In the genomic region with DNA sequence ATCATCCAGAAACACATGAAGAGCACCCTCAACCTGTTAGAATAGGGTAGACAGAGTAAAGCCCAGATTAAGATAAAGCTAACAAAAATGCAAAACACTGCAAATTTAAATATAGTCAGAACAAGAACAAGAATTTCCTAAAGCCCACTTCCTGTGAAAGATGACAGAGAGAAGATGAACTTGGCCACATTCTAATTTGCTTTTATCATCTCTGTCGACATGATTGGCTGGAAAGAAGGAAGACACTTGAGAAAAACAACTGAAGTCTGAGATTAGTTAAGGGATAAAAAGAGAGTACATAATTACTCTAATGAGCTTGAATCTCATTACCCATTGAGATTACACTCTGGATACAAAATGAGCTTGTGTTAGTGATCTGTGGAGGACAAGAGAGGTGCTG, we compare ENCODE assay signal across 18 cellular contexts.
"Had no signal": no experiment of that assay in that cellular context is flagged by ENCODE, and none has a peak within 500 bp of the region (broad histone marks: within the 10 kb centered on the region; RNA-seq: fewer than 3 reads in every experiment).

No MANE protein-coding gene starts in this region.

- H3K4me1 ChIP-seq: gastroesophageal sphincter, heart left ventricle, spleen, upper lobe of right lung had no signal

- H3K36me3 Mint-ChIP-seq: WTC11 had no signal

- ATAC-seq: esophagus mucosa, gastroesophageal sphincter, heart left ventricle, left lobe of liver, upper lobe of right lung, WTC11 had no signal

- H3K36me3 ChIP-seq: gastroesophageal sphincter, heart left ventricle, spleen, upper lobe of right lung had no signal

- H3K27ac ChIP-seq: gastroesophageal sphincter, heart left ventricle, spleen, upper lobe of right lung had no signal

- H3K9me3 Mint-ChIP-seq: WTC11 had no signal

- H3K4me3 ChIP-seq: gastroesophageal sphincter, heart left ventricle, lung, spleen, upper lobe of right lung had no signal

- H3K4me1 Mint-ChIP-seq: WTC11 had no signal

- H3K27me3 ChIP-seq: gastroesophageal sphincter, heart left ventricle, spleen, upper lobe of right lung had no signal

- H3K4me3 Mint-ChIP-seq: activated CD4-positive, alpha-beta T cell treated with anti-CD3 and anti-CD28 coated beads, Interleukin-2, amount 10 ng/mL, durations not matched to agents 24 days and 14 days; WTC11 had no signal

- DNase-seq: activated CD4-positive, alpha-beta T cell treated with anti-CD3 and anti-CD28 coated beads, Interleukin-2, amount 10 ng/mL, durations not matched to agents 24 days and 14 days; activated CD8-positive, alpha-beta memory T cell treated with anti-CD3 and anti-CD28 coated beads for 24 hours; activated CD8-positive, alpha-beta memory T cell treated with anti-CD3 and anti-CD28 coated beads, Interleukin-2, amount 50 U/mL, for 48 hours; activated naive CD4-positive, alpha-beta T cell treated with Interleukin-2 at 50 U/mL for 16 hours; cerebellar nuclear complex; effector CD4-positive, alpha-beta T cell; heart left ventricle; kidney; occipital lobe; retina; spleen; SW 1271; upper lobe of right lung had no signal

- H3K9me3 ChIP-seq: gastroesophageal sphincter, heart left ventricle, spleen, upper lobe of right lung had no signal

- H3K27ac Mint-ChIP-seq: activated CD4-positive, alpha-beta T cell treated with anti-CD3 and anti-CD28 coated beads, Interleukin-2, amount 10 ng/mL, durations not matched to agents 24 days and 14 days; WTC11 had no signal
